ENCODE assay signal across 11 cellular contexts in the genomic region with DNA sequence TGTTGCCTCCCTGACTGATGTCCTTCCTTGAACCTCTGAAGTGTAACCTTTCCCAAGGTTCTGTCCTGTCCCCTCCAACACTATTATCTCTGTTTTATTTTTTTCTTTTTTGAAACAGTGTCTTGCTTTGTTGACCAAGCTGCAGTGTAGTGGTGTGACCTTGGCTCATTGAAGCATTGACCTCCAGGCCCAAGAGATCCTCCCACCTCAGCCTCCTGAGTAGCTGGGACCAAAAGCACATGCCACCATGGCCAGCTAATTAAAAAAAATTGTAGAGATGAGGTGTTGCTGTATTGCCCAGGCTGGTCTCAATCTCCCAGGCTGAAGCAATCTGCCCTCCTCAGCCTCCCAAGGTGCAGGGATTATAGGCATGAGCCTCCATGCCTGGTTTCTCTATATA. TPM values are rescaled to one million over a fixed set of nuclear protein-coding genes. Genes with fewer than 3 reads are reported as not detected.
"Had no signal": no experiment of that assay in that cellular context is flagged by ENCODE, and none has a peak within 500 bp of the region (broad histone marks: within the 10 kb centered on the region; RNA-seq: fewer than 3 reads in every experiment).

No MANE protein-coding gene starts in this region.

- H3K4me1 Mint-ChIP-seq: H9 had no signal

- H3K27ac Mint-ChIP-seq: GM23338, H9, HFFc6 had no signal

- FAIRE-seq: H1, H54 had no signal

- H3K4me2 ChIP-seq: GM23338 had no signal

- H3K4me1 ChIP-seq: HAP-1 had no signal

- H3K27ac ChIP-seq: GM23248 had no signal

- H3K36me3 ChIP-seq: HAP-1 had no signal

- H3K4me3 ChIP-seq: GM23248, GM23338, HAP-1 had no signal

- DNase-seq: GM23248, GOT3, H7, H9, HCEC 1CT, HFFc6 had no signal

- H3K9ac ChIP-seq: GM23248 had no signal

- H3K4me3 Mint-ChIP-seq: GM23338, H9, HFFc6 had no signal

- H2AFZ ChIP-seq: GM23248, GM23338 had no signal

- ATAC-seq: GM23338, HCT116 had no signal

- H3K9me3 ChIP-seq: HAP-1 had no signal

RNA-seq across cellular contexts. Expression of a gene that starts 59.0 kb away (rescaled TPM):
- polyA plus RNA-seq: GM23248 had no signal
